In genomic region chr20:63759377-63759901, GRCh38 we compare ENCODE assay signal across 23 cellular contexts.
"Had no signal": no experiment of that assay in that cellular context is flagged by ENCODE, and none has a peak within 500 bp of the region (broad histone marks: within the 10 kb centered on the region; RNA-seq: fewer than 3 reads in every experiment).

No MANE protein-coding gene starts in this region.

- H3K36me3 ChIP-seq: brain microvascular endothelial cell had no signal

- DNase-seq: activated CD4-positive, alpha-beta T cell treated with anti-CD3 and anti-CD28 coated beads for 48 hours; activated CD4-positive, alpha-beta T cell treated with anti-CD3 and anti-CD28 coated beads, Interleukin-2, amount 50 U/mL, for 48 hours; activated CD4-positive, CD25-positive, alpha-beta regulatory T cell treated with anti-CD3 and anti-CD28 coated beads, Interleukin-2, amount 50 U/mL, for 72 hours; activated CD8-positive, alpha-beta memory T cell treated with anti-CD3 and anti-CD28 coated beads, Interleukin-2, amount 10 ng/mL, durations not matched to agents 7 days and 5 days; activated gamma-delta T cell; activated naive CD4-positive, alpha-beta T cell treated with anti-CD3 and anti-CD28 coated beads for 36 hours; activated T-cell treated with anti-CD3 and anti-CD28 coated beads, Interleukin-2, amount 50 U/mL, for 48 hours; brain microvascular endothelial cell; MM.1S; NCI-H1092; NCI-H1417; NCI-H2029; NCI-H2107; NCI-H510A treated with DMSO at 0.1 percent for 48 hours; NCI-H69; NK-92 treated with Interleukin-12 subunit alpha and Interleukin-12 subunit beta, amount 100 ng/mL, for 24 hours; OCI-M1; Right ventricle myocardium superior; RPMI8226 had no signal

- ATAC-seq: activated CD8-positive, alpha-beta memory T cell treated with anti-CD3 and anti-CD28 coated beads, Interleukin-2, amount 10 ng/mL, durations not matched to agents 7 days and 5 days; activated T-helper 17 cell treated with anti-CD3 and anti-CD28 coated beads, Interleukin-2, amount 50 U/mL, for 72 hours; Panc1; WTC11 had no signal

- H3K4me3 ChIP-seq: cardiac muscle cell had no signal

- H3K27me3 ChIP-seq: brain microvascular endothelial cell, cardiac muscle cell had no signal

- H3K27ac ChIP-seq: brain microvascular endothelial cell, cardiac muscle cell had no signal
